Comparison of ENCODE assay signal across 11 cellular contexts in genomic region chr7:100829150-100829716, GRCh38. TPM values are rescaled to one million over a fixed set of nuclear protein-coding genes. Genes with fewer than 3 reads are reported as not detected.
DNase-seq lines count a peak whose midpoint lies in the region; ATAC-seq and TF ChIP-seq lines count a peak whose summit lies in the region.
"Had no signal": no experiment of that assay in that cellular context is flagged by ENCODE, and none has a peak within 500 bp of the region (broad histone marks: within the 10 kb centered on the region; RNA-seq: fewer than 3 reads in every experiment).

No MANE protein-coding gene starts in this region.

- no peaks in the 10 kb centered on the region; the same call in 1 of the 2 replicates for H3K4me1 ChIP-seq in ES-I3 (ENCODE audit: insufficient read depth, low read length)
- H3K4me1 ChIP-seq in esophagus muscularis mucosa = peaks cover 13 to 42% (median 41%) of the 10 kb centered on the region in 4 donors
- H3K4me1 ChIP-seq: BE2C, breast epithelium had no signal

- H3K9ac ChIP-seq in ES-I3 (ENCODE audit: low read depth, low read length) = peak overlapping the region; percentile 70; the same call in 1 of the 2 replicates

- H3K27me3 Mint-ChIP-seq in nephron (ENCODE audit: low read depth) = peaks cover 3% of the 10 kb centered on the region

- ATAC-seq in GM18505 (IDR thresholded peaks at IDR 0.05; ENCODE audit: unreplicated experiment) (no peak), GM19455 (IDR thresholded peaks at IDR 0.05; ENCODE audit: unreplicated experiment) (no peak)

- peak overlapping the region; percentile 99 to 100 (median 100) for H3K4me3 Mint-ChIP-seq in nephron

- H3K4me3 ChIP-seq in esophagus muscularis mucosa = peak overlapping the region in 1 of 4 donors; percentile 77

- H3K36me3 Mint-ChIP-seq in nephron (ENCODE audit: low read depth) = no peaks in the 10 kb centered on the region

- no peaks in the 10 kb centered on the region for H3K9me3 Mint-ChIP-seq in nephron

- H3K4me1 Mint-ChIP-seq in nephron = peaks cover 22% of the 10 kb centered on the region

- H3K27me3 ChIP-seq in esophagus muscularis mucosa = no peaks in the 10 kb centered on the region
- H3K27me3 ChIP-seq: breast epithelium had no signal

- no peaks in the 10 kb centered on the region for H3K9me3 ChIP-seq in ES-I3 (ENCODE audit: control insufficient read depth, insufficient read depth, low read length)
- no peaks in the 10 kb centered on the region for H3K9me3 ChIP-seq in esophagus muscularis mucosa
- H3K9me3 ChIP-seq: BE2C, breast epithelium had no signal

- TF ChIP-seq CTCF in esophagus muscularis mucosa (IDR thresholded peaks at IDR 0.05) = no peak
- no peak for TF ChIP-seq CTCF in nephron (IDR thresholded peaks at IDR 0.05; ENCODE audit: unreplicated experiment in 3 of 3)

- TF ChIP-seq EP300 in esophagus muscularis mucosa (IDR thresholded peaks at IDR 0.05) = no peak

- peak overlapping the region; percentile 76 to 99 (median 94) for H3K27ac Mint-ChIP-seq in nephron

- H3K36me3 ChIP-seq in ES-I3 (ENCODE audit: insufficient read depth, low read length) (peaks cover 4% of the 10 kb centered on the region; the same call in 1 of the 2 replicates), esophagus muscularis mucosa (peaks cover 0 to under 1% (median 0%) of the 10 kb centered on the region in 4 donors)
- H3K36me3 ChIP-seq: BE2C, breast epithelium had no signal

- WGBS in esophagus muscularis mucosa = 44% methylated on average over 7 of the region's 20 CpGs

- intact Hi-C loops in esophagus muscularis mucosa (cut with DNase I) = no loop called here

- DNase-seq in esophagus muscularis mucosa (ENCODE audit: extremely low spot score) (no peak), ureter (ENCODE audit: low spot score) (no peak)
- DNase-seq: BE2C, Karpas-422, NCI-H345, occipital lobe had no signal

- H3K27ac ChIP-seq in esophagus muscularis mucosa (replicated peaks in 1 of 4) = peak overlapping the region; percentile 85 to 91 (median 88)
- H3K27ac ChIP-seq: breast epithelium had no signal

- TF ChIP-seq POLR2A in esophagus muscularis mucosa (IDR thresholded peaks at IDR 0.05; ENCODE audit: low read depth) (no peak), GM18505 (IDR thresholded peaks at IDR 0.05; ENCODE audit: borderline replicate concordance, extremely low read depth, insufficient read depth, insufficient read length) (no peak)

RNA-seq across cellular contexts. Expression of gene EPHB4, which starts 1.9 kb away (rescaled TPM):
- total RNA-seq in esophagus muscularis mucosa (10 to 100 TPM; 26.2 to 92.4 (median 59.0) TPM), ureter (58.4 TPM)

RNA-seq across cellular contexts. Expression of gene SLC12A9, which starts 23.3 kb away (rescaled TPM):
- total RNA-seq in esophagus muscularis mucosa (10 to 100 TPM; 15.0 to 26.0 (median 19.9) TPM), ureter (41.9 TPM)

RNA-seq across cellular contexts. Expression of gene TRIP6, which starts 38.0 kb away (rescaled TPM):
- total RNA-seq in esophagus muscularis mucosa (10 to 100 TPM; 60.2 to 89.9 (median 81.2) TPM), ureter (120 TPM)

RNA-seq across cellular contexts. Expression of gene SRRT, which starts 45.7 kb away (rescaled TPM):
- total RNA-seq in esophagus muscularis mucosa (10 to 100 TPM; 47.2 to 69.6 (median 61.7) TPM), ureter (133 TPM)
